In genomic region chr13:53001871-53002270, GRCh38 we compare ENCODE assay signal across 34 cellular contexts. TPM values are rescaled to one million over a fixed set of nuclear protein-coding genes. Genes with fewer than 3 reads are reported as not detected.
"Had no signal": no experiment of that assay in that cellular context is flagged by ENCODE, and none has a peak within 500 bp of the region (broad histone marks: within the 10 kb centered on the region; RNA-seq: fewer than 3 reads in every experiment).

No MANE protein-coding gene starts in this region.

- H3K4me3 Mint-ChIP-seq: activated CD4-positive, alpha-beta memory T cell treated with anti-CD3 and anti-CD28 coated beads for 36 hours; activated CD4-positive, alpha-beta T cell treated with anti-CD3 and anti-CD28 coated beads, Interleukin-2, amount 10 ng/mL, durations not matched to agents 7 days and 5 days; activated naive CD4-positive, alpha-beta T cell treated with anti-CD3 and anti-CD28 coated beads for 36 hours; activated naive CD8-positive, alpha-beta T cell; activated T-helper 17 cell treated with anti-CD3 and anti-CD28 coated beads, Interleukin-2, amount 50 U/mL, for 72 hours; brain; T-cell had no signal

- DNase-seq: activated CD4-positive, alpha-beta memory T cell treated with anti-CD3 and anti-CD28 coated beads for 36 hours; activated CD4-positive, alpha-beta T cell treated with anti-CD3 and anti-CD28 coated beads, Interleukin-2, amount 10 ng/mL, durations not matched to agents 7 days and 5 days; activated CD4-positive, CD25-positive, alpha-beta regulatory T cell; activated CD8-positive, alpha-beta memory T cell treated with anti-CD3 and anti-CD28 coated beads for 24 hours; activated gamma-delta T cell; activated naive CD4-positive, alpha-beta T cell treated with anti-CD3 and anti-CD28 coated beads for 36 hours; activated T-cell treated with anti-CD3 and anti-CD28 coated beads, Interleukin-2, amount 50 U/mL, for 48 hours; amygdala; IMR-90; Kasumi-1; KBM-7; NCI-H1092; NCI-H1436; NCI-H1694 treated with DMSO at 0.1 percent for 48 hours; NCI-H2029 treated with DMSO at 0.1 percent for 48 hours; NCI-H2171; NCI-H2227 treated with DMSO at 0.1 percent for 48 hours; NCI-H446 treated with DMSO at 0.1 percent for 48 hours; NCI-H524 treated with DMSO at 0.1 percent for 48 hours; NCI-H748 treated with DMSO at 0.1 percent for 48 hours; NK-92 treated with Interleukin-12 subunit alpha and Interleukin-12 subunit beta, amount 100 ng/mL, for 24 hours; OCI-M1; T-cell; T-helper 2 cell; T1000 had no signal

- H3K36me3 Mint-ChIP-seq: activated CD4-positive, alpha-beta memory T cell treated with anti-CD3 and anti-CD28 coated beads for 36 hours; activated naive CD8-positive, alpha-beta T cell; brain; T-cell had no signal

- H3K27ac ChIP-seq: SK-N-MC had no signal

- H3K27ac Mint-ChIP-seq: activated CD4-positive, alpha-beta memory T cell treated with anti-CD3 and anti-CD28 coated beads for 36 hours; activated CD4-positive, alpha-beta T cell treated with anti-CD3 and anti-CD28 coated beads, Interleukin-2, amount 10 ng/mL, durations not matched to agents 7 days and 5 days; activated naive CD4-positive, alpha-beta T cell treated with anti-CD3 and anti-CD28 coated beads for 36 hours; activated naive CD8-positive, alpha-beta T cell; activated T-helper 17 cell treated with anti-CD3 and anti-CD28 coated beads, Interleukin-2, amount 50 U/mL, for 72 hours; T-cell had no signal

- H3K4me1 Mint-ChIP-seq: activated CD4-positive, alpha-beta T cell treated with anti-CD3 and anti-CD28 coated beads, Interleukin-2, amount 10 ng/mL, durations not matched to agents 7 days and 5 days; activated T-helper 17 cell treated with anti-CD3 and anti-CD28 coated beads, Interleukin-2, amount 50 U/mL, for 72 hours; T-cell had no signal

- H3K9me3 Mint-ChIP-seq: activated CD4-positive, alpha-beta memory T cell treated with anti-CD3 and anti-CD28 coated beads for 36 hours; activated CD4-positive, alpha-beta T cell treated with anti-CD3 and anti-CD28 coated beads, Interleukin-2, amount 10 ng/mL, durations not matched to agents 7 days and 5 days; activated naive CD4-positive, alpha-beta T cell treated with anti-CD3 and anti-CD28 coated beads for 36 hours; activated T-helper 17 cell treated with anti-CD3 and anti-CD28 coated beads, Interleukin-2, amount 50 U/mL, for 72 hours had no signal

- FAIRE-seq: astrocyte, TTC549 had no signal

- ATAC-seq: activated T-helper 17 cell treated with anti-CD3 and anti-CD28 coated beads, Interleukin-2, amount 50 U/mL, for 72 hours; Panc1; Right ventricle myocardium inferior; T-cell had no signal

- H3K4me3 ChIP-seq: SK-N-MC had no signal

RNA-seq across cellular contexts. Expression of gene OLFM4, which starts 26.7 kb away (rescaled TPM):
- total RNA-seq: activated CD4-positive, alpha-beta memory T cell treated with anti-CD3 and anti-CD28 coated beads for 36 hours; activated CD4-positive, alpha-beta T cell treated with anti-CD3 and anti-CD28 coated beads, Interleukin-2, amount 10 ng/mL, durations not matched to agents 7 days and 5 days; activated naive CD4-positive, alpha-beta T cell treated with anti-CD3 and anti-CD28 coated beads for 36 hours; activated T-helper 17 cell treated with anti-CD3 and anti-CD28 coated beads, Interleukin-2, amount 50 U/mL, for 72 hours; astrocyte; IMR-90; M059J had no signal
- polyA plus RNA-seq: IMR-90 had no signal
